10 cellular contexts compared by ENCODE assay signal in the genomic region with DNA sequence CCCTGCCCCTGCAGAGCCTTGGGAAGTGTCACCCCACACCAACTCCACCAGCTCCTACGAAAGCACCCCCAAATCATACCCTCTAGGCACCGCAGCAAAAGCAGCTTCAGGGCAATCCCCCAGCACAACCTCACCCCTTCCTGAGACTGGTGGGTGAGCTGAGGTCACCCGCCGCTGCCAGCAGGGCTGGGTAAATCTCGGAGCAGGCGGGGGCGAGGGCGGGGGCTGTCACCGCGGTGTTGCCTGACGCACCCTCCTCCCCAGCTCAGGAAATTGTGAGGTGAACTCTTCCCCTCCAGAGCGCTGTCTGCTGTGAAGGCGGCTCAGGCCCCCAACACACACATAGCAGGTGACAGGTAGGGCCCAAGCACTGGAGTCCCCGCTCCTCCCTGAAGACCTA. TPM values are rescaled to one million over a fixed set of nuclear protein-coding genes. Genes with fewer than 3 reads are reported as not detected.
A peak's percentile ranks its signal among the peaks of the same experiment; 100 is the strongest.
DNase-seq lines count a peak whose midpoint lies in the region; ATAC-seq, FAIRE-seq and TF ChIP-seq lines count a peak whose summit lies in the region.
"Had no signal": no experiment of that assay in that cellular context is flagged by ENCODE, and none has a peak within 500 bp of the region (broad histone marks: within the 10 kb centered on the region; RNA-seq: fewer than 3 reads in every experiment).

No MANE protein-coding gene starts in this region.

- no peaks in the 10 kb centered on the region for H3K9me3 Mint-ChIP-seq in activated CD4-positive, alpha-beta T cell treated with anti-CD3 and anti-CD28 coated beads, Interleukin-2, amount 10 ng/mL, durations not matched to agents 24 days and 14 days
- H3K9me3 Mint-ChIP-seq in astrocyte (ENCODE audit: unreplicated experiment) = no peaks in the 10 kb centered on the region
- no peaks in the 10 kb centered on the region for H3K9me3 Mint-ChIP-seq in neural progenitor cell
- H3K9me3 Mint-ChIP-seq: neural crest cell had no signal

- no peaks in the 10 kb centered on the region for H3K27me3 ChIP-seq in DOHH2 (ENCODE audit: control insufficient read depth, low read length)
- no peaks in the 10 kb centered on the region for H3K27me3 ChIP-seq in astrocyte (ENCODE audit: insufficient read depth, low read length)
- no peaks in the 10 kb centered on the region for H3K27me3 ChIP-seq in neural progenitor cell

- H3F3A ChIP-seq in DOHH2 (ENCODE audit: control insufficient read depth, insufficient read depth) (no peaks in the 10 kb centered on the region), neural progenitor cell (ENCODE audit: low read depth) (peaks cover 30% of the 10 kb centered on the region)

- no peaks in the 10 kb centered on the region for H3K9me2 ChIP-seq in DOHH2 (replicated peaks; ENCODE audit: control insufficient read depth, low read length)

- no peaks in the 10 kb centered on the region for H3K9me3 ChIP-seq in DOHH2 (ENCODE audit: control insufficient read depth, insufficient read depth, low read length)
- H3K9me3 ChIP-seq in astrocyte (ENCODE audit: insufficient read depth, low read depth, low read length) = no peaks in the 10 kb centered on the region
- no peaks in the 10 kb centered on the region for H3K9me3 ChIP-seq in neural progenitor cell (ENCODE audit: low read depth)

- ATAC-seq in HG03571 (IDR thresholded peaks at IDR 0.05; ENCODE audit: unreplicated experiment) = no peak

- H2AFZ ChIP-seq in astrocyte (ENCODE audit: low read depth, low read length) (no peak overlapping the region), neural progenitor cell (replicated peaks) (no peak overlapping the region)

- H3K4me3 Mint-ChIP-seq in activated CD4-positive, alpha-beta T cell treated with anti-CD3 and anti-CD28 coated beads, Interleukin-2, amount 10 ng/mL, durations not matched to agents 24 days and 14 days = peak overlapping the region; percentile 76
- H3K4me3 Mint-ChIP-seq in astrocyte (ENCODE audit: unreplicated experiment) (no peak overlapping the region), neural progenitor cell (no peak overlapping the region)
- H3K4me3 Mint-ChIP-seq: neural crest cell had no signal

- H3K4me3 ChIP-seq in DOHH2 (ENCODE audit: low read length) (no peak overlapping the region), astrocyte (ENCODE audit: insufficient read depth, low read depth, low read length) (no peak overlapping the region), neural progenitor cell (no peak overlapping the region)

- DNase-seq in activated CD4-positive, alpha-beta T cell treated with anti-CD3 and anti-CD28 coated beads, Interleukin-2, amount 10 ng/mL, durations not matched to agents 24 days and 14 days = peak; percentile 95
- no peak for DNase-seq in astrocyte (ENCODE audit: low read depth)
- peak; percentile 85 for DNase-seq in stimulated activated CD4-positive, alpha-beta T cell treated with anti-CD3 and anti-CD28 coated beads, Interleukin-4, amount 100 ng/mL, for 1 hour
- no peak for DNase-seq in neural progenitor cell (ENCODE audit: low spot score)
- DNase-seq in occipital lobe (lab: John Stamatoyannopoulos, UW) = no peak
- no peak for DNase-seq in dermis blood vessel endothelial cell

- H3K4me1 Mint-ChIP-seq in activated CD4-positive, alpha-beta T cell treated with anti-CD3 and anti-CD28 coated beads, Interleukin-2, amount 10 ng/mL, durations not matched to agents 24 days and 14 days = peaks cover 69% of the 10 kb centered on the region
- H3K4me1 Mint-ChIP-seq in astrocyte (ENCODE audit: low read depth, unreplicated experiment) (peaks cover 11% of the 10 kb centered on the region), neural progenitor cell (peaks cover 36% of the 10 kb centered on the region)

- no peak for FAIRE-seq in astrocyte (lab: Jason Lieb, UNC)

- H3K79me2 ChIP-seq in DOHH2 (ENCODE audit: control insufficient read depth, low read length) (no peaks in the 10 kb centered on the region), astrocyte (ENCODE audit: insufficient read depth, low read length) (no peaks in the 10 kb centered on the region), neural progenitor cell (ENCODE audit: low read depth) (no peaks in the 10 kb centered on the region)

- no peak overlapping the region for H3K27ac ChIP-seq in DOHH2 (ENCODE audit: low read depth, low read length)
- no peak overlapping the region for H3K27ac ChIP-seq in astrocyte (ENCODE audit: low read depth, low read length)
- no peak overlapping the region for H3K27ac ChIP-seq in neural progenitor cell
- H3K27ac ChIP-seq: C4-2B had no signal

- H3K9ac ChIP-seq in astrocyte (ENCODE audit: low read length) = no peak overlapping the region
- H3K9ac ChIP-seq in neural progenitor cell = no peak overlapping the region

- peak overlapping the region; percentile 93 for H3K27ac Mint-ChIP-seq in activated CD4-positive, alpha-beta T cell treated with anti-CD3 and anti-CD28 coated beads, Interleukin-2, amount 10 ng/mL, durations not matched to agents 24 days and 14 days
- H3K27ac Mint-ChIP-seq in astrocyte (ENCODE audit: unreplicated experiment) (peak overlapping the region; percentile 34), neural progenitor cell (no peak overlapping the region)

- H3K36me3 ChIP-seq in DOHH2 (ENCODE audit: control insufficient read depth, low read length) (no peaks in the 10 kb centered on the region), astrocyte (ENCODE audit: insufficient read depth, low read length) (no peaks in the 10 kb centered on the region), neural progenitor cell (no peaks in the 10 kb centered on the region)

- H3K36me3 Mint-ChIP-seq in activated CD4-positive, alpha-beta T cell treated with anti-CD3 and anti-CD28 coated beads, Interleukin-2, amount 10 ng/mL, durations not matched to agents 24 days and 14 days (ENCODE audit: low read depth) = peaks cover 18% of the 10 kb centered on the region
- no peaks in the 10 kb centered on the region for H3K36me3 Mint-ChIP-seq in astrocyte (ENCODE audit: low read depth, unreplicated experiment)
- no peaks in the 10 kb centered on the region for H3K36me3 Mint-ChIP-seq in neural progenitor cell

- intact Hi-C loops in activated CD4-positive, alpha-beta T cell treated with anti-CD3 and anti-CD28 coated beads, Interleukin-2, amount 10 ng/mL, durations not matched to agents 24 days and 14 days (cut with micrococcal nuclease) = loop anchor here (1.0 to 10.0 kb wide), 5 partner anchors 8 to 943 kb away; partner anchors contain the start of gene AP3S2

- H3K4me1 ChIP-seq in DOHH2 (ENCODE audit: control insufficient read depth, low read length) = peaks cover 34% of the 10 kb centered on the region
- H3K4me1 ChIP-seq in astrocyte (ENCODE audit: insufficient read depth, low read length) = peaks cover 9% of the 10 kb centered on the region
- peaks cover 24% of the 10 kb centered on the region for H3K4me1 ChIP-seq in neural progenitor cell

- no peaks in the 10 kb centered on the region for H4K20me1 ChIP-seq in DOHH2 (ENCODE audit: control insufficient read depth, insufficient read depth, low read depth, low read length)
- H4K20me1 ChIP-seq in astrocyte (ENCODE audit: insufficient read depth, low read length) = no peaks in the 10 kb centered on the region
- H4K20me1 ChIP-seq in neural progenitor cell (ENCODE audit: low read depth) = no peaks in the 10 kb centered on the region

- H3K4me2 ChIP-seq in DOHH2 (ENCODE audit: low read length) (peak overlapping the region; percentile 17), astrocyte (ENCODE audit: low read length) (no peak overlapping the region), neural progenitor cell (no peak overlapping the region)

- TF ChIP-seq CTCF in DOHH2 (IDR thresholded peaks at IDR 0.05; ENCODE audit: low read depth, low read length, poor library complexity, severe bottlenecking) = no peak
- no peak for TF ChIP-seq CTCF in astrocyte (IDR thresholded peaks at IDR 0.05; ENCODE audit: insufficient read depth, low read depth, low read length)
- no peak for TF ChIP-seq CTCF in neural progenitor cell (IDR thresholded peaks at IDR 0.05)

- H3K27me3 Mint-ChIP-seq in activated CD4-positive, alpha-beta T cell treated with anti-CD3 and anti-CD28 coated beads, Interleukin-2, amount 10 ng/mL, durations not matched to agents 24 days and 14 days = no peaks in the 10 kb centered on the region
- H3K27me3 Mint-ChIP-seq in astrocyte (ENCODE audit: low read depth, unreplicated experiment) = peaks cover 5% of the 10 kb centered on the region
- peaks cover 6% of the 10 kb centered on the region for H3K27me3 Mint-ChIP-seq in neural progenitor cell (ENCODE audit: insufficient read depth, low read depth)

RNA-seq across cellular contexts. Expression of gene FURIN, which starts 30.3 kb away (rescaled TPM):
- 432 TPM in 2 replicates for total RNA-seq in activated CD4-positive, alpha-beta T cell treated with anti-CD3 and anti-CD28 coated beads, Interleukin-2, amount 10 ng/mL, durations not matched to agents 24 days and 14 days
- total RNA-seq in astrocyte (122 and 135 TPM in 2 replicates), neural progenitor cell (ENCODE audit: low replicate concordance) (8.3 and 18.8 TPM in 2 replicates), occipital lobe (8.7 TPM), dermis blood vessel endothelial cell (67.2 and 136 TPM in 2 replicates)

RNA-seq across cellular contexts. Expression of gene FES, which starts 46.2 kb away (rescaled TPM):
- total RNA-seq in activated CD4-positive, alpha-beta T cell treated with anti-CD3 and anti-CD28 coated beads, Interleukin-2, amount 10 ng/mL, durations not matched to agents 24 days and 14 days = 32.5 and 33.7 TPM in 2 replicates
- total RNA-seq in astrocyte = 4.4 and 7.2 TPM in 2 replicates
- 11.7 and 14.1 TPM in 2 replicates for total RNA-seq in neural progenitor cell (ENCODE audit: low replicate concordance)
- total RNA-seq in occipital lobe = 4.8 TPM
- total RNA-seq in dermis blood vessel endothelial cell = 110 and 134 TPM in 2 replicates

Comparison
In these comparisons a context has a peak if more than half of its experiments do, and no peak if none do; other contexts are left out.
1. DNase-seq: peak in activated CD4-positive, alpha-beta T cell treated with anti-CD3 and anti-CD28 coated beads, Interleukin-2, amount 10 ng/mL, durations not matched to agents 24 days and 14 days (single experiment) and stimulated activated CD4-positive, alpha-beta T cell treated with anti-CD3 and anti-CD28 coated beads, Interleukin-4, amount 100 ng/mL, for 1 hour (single experiment); none in astrocyte (single experiment), neural progenitor cell (single experiment), occipital lobe (single experiment) and dermis blood vessel endothelial cell (single experiment).